8 cellular contexts compared by ENCODE assay signal in genomic region chrX:17736478-17736855, GRCh38. TPM values are rescaled to one million over a fixed set of nuclear protein-coding genes. Genes with fewer than 3 reads are reported as not detected.
DNase-seq lines count a peak whose midpoint lies in the region; ATAC-seq and TF ChIP-seq lines count a peak whose summit lies in the region.

No MANE protein-coding gene starts in this region.

- H3K4me1 Mint-ChIP-seq in HFFc6 (ENCODE audit: low read depth) = peaks cover 18% of the 10 kb centered on the region
- peaks cover 23% of the 10 kb centered on the region for H3K4me1 Mint-ChIP-seq in activated CD4-positive, alpha-beta memory T cell treated with anti-CD3 and anti-CD28 coated beads, Interleukin-2, amount 10 ng/mL, durations not matched to agents 7 days and 5 days

- H3K4me3 ChIP-seq in skeletal muscle satellite cell (ENCODE audit: low read length) = peak overlapping the region; percentile 73

- H3K9me3 Mint-ChIP-seq in HFFc6 = no peaks in the 10 kb centered on the region
- no peaks in the 10 kb centered on the region for H3K9me3 Mint-ChIP-seq in activated CD4-positive, alpha-beta memory T cell treated with anti-CD3 and anti-CD28 coated beads, Interleukin-2, amount 10 ng/mL, durations not matched to agents 7 days and 5 days

- H3K36me3 ChIP-seq in skeletal muscle satellite cell (ENCODE audit: insufficient read depth, low read length) = no peaks in the 10 kb centered on the region

- TF ChIP-seq CTCF in HFFc6 (IDR thresholded peaks at IDR 0.05) (no peak), foreskin keratinocyte (conservative IDR thresholded peaks at IDR 0.05) (no peak), GM10266 (IDR thresholded peaks at IDR 0.05; ENCODE audit: control insufficient read depth, insufficient read depth, low read depth, missing control alignments) (no peak)

- H3K27ac ChIP-seq in foreskin keratinocyte = peak overlapping the region; percentile 64

- ATAC-seq in foreskin keratinocyte = no peak
- no peak for ATAC-seq in sciatic nerve
- no peak for ATAC-seq in HG02759 (IDR thresholded peaks at IDR 0.05; ENCODE audit: unreplicated experiment)

- H3K4me1 ChIP-seq in foreskin keratinocyte = peaks cover 9% of the 10 kb centered on the region
- peaks cover 2% of the 10 kb centered on the region for H3K4me1 ChIP-seq in skeletal muscle satellite cell (ENCODE audit: control insufficient read depth, insufficient read depth, low read length)

- H3K4me2 ChIP-seq in skeletal muscle satellite cell (ENCODE audit: low read length) = peak overlapping the region; percentile 79

- H3K9ac ChIP-seq in skeletal muscle satellite cell (ENCODE audit: low read depth, low read length) = peak overlapping the region; percentile 77

- H3K36me3 Mint-ChIP-seq in HFFc6 (ENCODE audit: low read depth) = no peaks in the 10 kb centered on the region
- H3K36me3 Mint-ChIP-seq in activated CD4-positive, alpha-beta memory T cell treated with anti-CD3 and anti-CD28 coated beads, Interleukin-2, amount 10 ng/mL, durations not matched to agents 7 days and 5 days (ENCODE audit: low read depth) = peaks cover 3% of the 10 kb centered on the region

- CTCF ChIA-PET in activated CD4-positive, alpha-beta memory T cell treated with anti-CD3 and anti-CD28 coated beads, Interleukin-2, amount 10 ng/mL, durations not matched to agents 7 days and 5 days (lab: Charles Lee) = no interaction called here

- H3K27ac Mint-ChIP-seq in HFFc6 = peak overlapping the region; percentile 77
- no peak overlapping the region for H3K27ac Mint-ChIP-seq in activated CD4-positive, alpha-beta memory T cell treated with anti-CD3 and anti-CD28 coated beads, Interleukin-2, amount 10 ng/mL, durations not matched to agents 7 days and 5 days

- no peaks in the 10 kb centered on the region for H3K27me3 Mint-ChIP-seq in HFFc6 (ENCODE audit: insufficient read depth)
- peaks cover 38% of the 10 kb centered on the region for H3K27me3 Mint-ChIP-seq in activated CD4-positive, alpha-beta memory T cell treated with anti-CD3 and anti-CD28 coated beads, Interleukin-2, amount 10 ng/mL, durations not matched to agents 7 days and 5 days

- no peaks in the 10 kb centered on the region for H3K9me3 ChIP-seq in skeletal muscle satellite cell (replicated peaks; ENCODE audit: low read length)

- no peak for DNase-seq in HFFc6
- DNase-seq in activated CD4-positive, alpha-beta memory T cell treated with anti-CD3 and anti-CD28 coated beads, Interleukin-2, amount 10 ng/mL, durations not matched to agents 7 days and 5 days = no peak
- no peak for DNase-seq in foreskin keratinocyte
- no peak for DNase-seq in SW480 (ENCODE audit: low spot score)
- no peak for DNase-seq in sciatic nerve (ENCODE audit: low spot score)
- DNase-seq in GM10266 (ENCODE audit: extremely low spot score) = no peak

- no peaks in the 10 kb centered on the region for H3K27me3 ChIP-seq in foreskin keratinocyte
- H3K27me3 ChIP-seq in skeletal muscle satellite cell (ENCODE audit: control insufficient read depth, insufficient read depth, low read length) = no peaks in the 10 kb centered on the region

- POLR2A ChIA-PET in activated CD4-positive, alpha-beta memory T cell treated with anti-CD3 and anti-CD28 coated beads, Interleukin-2, amount 10 ng/mL, durations not matched to agents 7 days and 5 days (lab: Charles Lee) = no interaction called here

- H3K4me3 Mint-ChIP-seq in HFFc6 = peak overlapping the region; percentile 74
- peak overlapping the region; percentile 61 for H3K4me3 Mint-ChIP-seq in activated CD4-positive, alpha-beta memory T cell treated with anti-CD3 and anti-CD28 coated beads, Interleukin-2, amount 10 ng/mL, durations not matched to agents 7 days and 5 days

- intact Hi-C loops in sciatic nerve (cut with DNase I) = no loop called here

RNA-seq across cellular contexts. Expression of gene SCML1, which starts 0.8 kb away (rescaled TPM):
- 10 to 100 TPM in 3 of 6 experiments, 1 to 10 TPM in 3; 7.3 to 11.3 (median 9.8) TPM for total RNA-seq in HFFc6 (2021; fragmentation: NEBNext Ultra II Directional; extraction: Animal tissue kit (Norgen Biotek cat#: 25700))
- under 1 TPM; 0.50 TPM for total RNA-seq in activated CD4-positive, alpha-beta memory T cell treated with anti-CD3 and anti-CD28 coated beads, Interleukin-2, amount 10 ng/mL, durations not matched to agents 7 days and 5 days
- total RNA-seq in foreskin keratinocyte (10.7 and 14.0 TPM in 2 replicates), sciatic nerve (17.8 TPM)
- 4.7 and 7.1 TPM in 2 replicates for polyA plus RNA-seq in foreskin keratinocyte
- total RNA-seq in skeletal muscle satellite cell (2012; rRNA removed) = 10.3 and 11.2 TPM in 2 replicates
